Comparison of ENCODE assay signal across 24 cellular contexts in the genomic region with DNA sequence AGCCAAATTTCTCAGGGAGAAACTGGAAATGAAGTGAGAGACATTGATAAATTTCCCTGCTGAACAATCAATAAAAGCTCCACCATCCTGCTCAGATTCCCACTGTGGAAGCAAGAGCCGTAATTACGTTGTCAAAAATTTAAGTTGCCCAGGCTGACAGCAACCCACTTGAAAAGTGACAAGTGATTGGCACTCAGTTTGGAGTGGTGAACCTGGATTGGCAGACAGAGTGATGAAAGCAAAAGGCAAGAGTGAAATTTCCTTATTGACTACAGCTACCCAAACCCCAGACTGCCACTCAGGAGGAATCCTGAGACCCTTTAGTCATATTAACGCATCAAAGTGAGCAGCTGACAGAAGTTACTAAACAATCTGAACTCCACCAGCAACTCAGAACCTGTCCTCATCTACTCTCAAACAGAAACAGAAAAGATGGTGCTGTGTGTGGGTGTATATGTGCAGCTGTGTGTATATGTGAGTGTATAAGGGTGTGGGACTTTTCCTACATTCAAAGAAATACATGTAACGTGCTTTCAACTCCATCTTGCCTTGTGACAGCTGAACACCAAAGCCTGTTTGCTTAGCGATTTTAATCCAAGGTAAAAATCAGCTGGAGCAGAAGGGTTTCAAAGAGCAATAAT.
DNase-seq lines count a peak whose midpoint lies in the region; ATAC-seq, FAIRE-seq and TF ChIP-seq lines count a peak whose summit lies in the region.
"Had no signal": no experiment of that assay in that cellular context is flagged by ENCODE, and none has a peak within 500 bp of the region (broad histone marks: within the 10 kb centered on the region; RNA-seq: fewer than 3 reads in every experiment).

No MANE protein-coding gene starts in this region.

- peaks cover 8% of the 10 kb centered on the region for H3K27me3 ChIP-seq in neural cell (ENCODE audit: insufficient read depth, low read depth, low read length)
- H3K27me3 ChIP-seq: MG63, SJCRH30 had no signal

- POLR2A ChIA-PET in RWPE1 (lab: Yijun Ruan, JAX; ENCODE audit: low non-redundant PET) = no interaction called here

- ATAC-seq in GM19372 (IDR thresholded peaks at IDR 0.05; ENCODE audit: low read depth, unreplicated experiment) = peak; percentile 44
- ATAC-seq in HG02885 (IDR thresholded peaks at IDR 0.05; ENCODE audit: poor library complexity, unreplicated experiment) = peak; percentile 28
- ATAC-seq in T-helper 17 cell = no peak

- CTCF ChIA-PET in RWPE1 (lab: Yijun Ruan, JAX) = no interaction called here

- no peak overlapping the region for H3K9ac ChIP-seq in neural cell (ENCODE audit: low read length)
- H3K9ac ChIP-seq: GM23248 had no signal

- DNase-seq in GM12892 (ENCODE audit: insufficient read length) (no peak), RWPE1 (ENCODE audit: low spot score) (no peak), T-helper 17 cell (no peak), NCI-H446 treated with DMSO at 0.1 percent for 48 hours (lab: John Stamatoyannopoulos, UW) (no peak)
- DNase-seq: AML-193, DMS 273 treated with DMSO at 0.1 percent for 48 hours, GF-D8, GM23248, HCEC 1CT, IMR-90, Karpas-422, MG63, NCI-H1092, NCI-H1694, NCI-H2107, NCI-H345, NCI-H526 treated with DMSO at 0.1 percent for 48 hours, OCI-M1, T-helper 2 cell had no signal

- H2AFZ ChIP-seq in neural cell (ENCODE audit: low read depth, low read length) = no peak overlapping the region
- H2AFZ ChIP-seq: GM23248 had no signal

- no peak overlapping the region for H3K4me3 Mint-ChIP-seq in T-helper 17 cell
- H3K4me3 Mint-ChIP-seq: CD14-positive monocyte had no signal

- no peak overlapping the region for H3K27ac Mint-ChIP-seq in T-helper 17 cell
- H3K27ac Mint-ChIP-seq: CD14-positive monocyte had no signal

- H3K4me3 ChIP-seq in neural cell (ENCODE audit: low read length) = no peak overlapping the region
- H3K4me3 ChIP-seq: GM23248, MG63, SJCRH30 had no signal

- H3F3A ChIP-seq in neural cell (ENCODE audit: insufficient read depth, low read length, poor library complexity, severe bottlenecking) = peaks cover 2% of the 10 kb centered on the region

- peak; percentile 100 for TF ChIP-seq EP300 in neural cell (conservative IDR thresholded peaks at IDR 0.05; ENCODE audit: poor library complexity, severe bottlenecking)

- TF ChIP-seq RAD21 in neural cell (conservative IDR thresholded peaks at IDR 0.05) = no peak

- H3K36me3 Mint-ChIP-seq in T-helper 17 cell (ENCODE audit: low read depth) = no peaks in the 10 kb centered on the region
- H3K36me3 Mint-ChIP-seq: CD14-positive monocyte had no signal

- no peaks in the 10 kb centered on the region for H3K4me1 Mint-ChIP-seq in T-helper 17 cell
- H3K4me1 Mint-ChIP-seq: CD14-positive monocyte had no signal

- TF ChIP-seq CTCF in neural cell (IDR thresholded peaks at IDR 0.05; ENCODE audit: poor library complexity, severe bottlenecking) (no peak), RWPE1 (conservative IDR thresholded peaks at IDR 0.05; ENCODE audit: low read depth) (no peak)

- H3K27ac ChIP-seq in neural cell (ENCODE audit: low read length) (peak overlapping the region; percentile 12), RWPE1 (no peak overlapping the region)
- H3K27ac ChIP-seq: GM23248 had no signal

- H3K9me3 ChIP-seq in neural cell (ENCODE audit: low read length) (no peaks in the 10 kb centered on the region), T-helper 17 cell (ENCODE audit: control insufficient read depth, low read length, poor library complexity, severe bottlenecking) (no peaks in the 10 kb centered on the region)
- H3K9me3 ChIP-seq: MG63, SJCRH30 had no signal

- H3K79me2 ChIP-seq in neural cell (replicated peaks; ENCODE audit: insufficient read depth, low read length) = no peaks in the 10 kb centered on the region

- H3K9me2 ChIP-seq in neural cell (ENCODE audit: insufficient read depth, low read length) = no peaks in the 10 kb centered on the region

- peak overlapping the region; percentile 33 for H3K4me2 ChIP-seq in neural cell (ENCODE audit: low read length)

- peak; percentile 74 for FAIRE-seq in GM12892 (lab: Jason Lieb, UNC)

- H3K27me3 Mint-ChIP-seq in T-helper 17 cell = peaks cover 20% of the 10 kb centered on the region

- H3K36me3 ChIP-seq in neural cell (ENCODE audit: insufficient read depth, low read length) = no peaks in the 10 kb centered on the region
- H3K36me3 ChIP-seq: MG63, SJCRH30 had no signal

- H4K20me1 ChIP-seq in neural cell (ENCODE audit: insufficient read depth) = no peaks in the 10 kb centered on the region

- no peak for TF ChIP-seq POLR2A in GM12892 (IDR thresholded peaks at IDR 0.05; ENCODE audit: low read depth, low read length)

TF ChIP-seq in neural cell, 6 proteins besides CTCF, POLR2A, EP300 and RAD21:
- TF ChIP-seq, protein P1, sequence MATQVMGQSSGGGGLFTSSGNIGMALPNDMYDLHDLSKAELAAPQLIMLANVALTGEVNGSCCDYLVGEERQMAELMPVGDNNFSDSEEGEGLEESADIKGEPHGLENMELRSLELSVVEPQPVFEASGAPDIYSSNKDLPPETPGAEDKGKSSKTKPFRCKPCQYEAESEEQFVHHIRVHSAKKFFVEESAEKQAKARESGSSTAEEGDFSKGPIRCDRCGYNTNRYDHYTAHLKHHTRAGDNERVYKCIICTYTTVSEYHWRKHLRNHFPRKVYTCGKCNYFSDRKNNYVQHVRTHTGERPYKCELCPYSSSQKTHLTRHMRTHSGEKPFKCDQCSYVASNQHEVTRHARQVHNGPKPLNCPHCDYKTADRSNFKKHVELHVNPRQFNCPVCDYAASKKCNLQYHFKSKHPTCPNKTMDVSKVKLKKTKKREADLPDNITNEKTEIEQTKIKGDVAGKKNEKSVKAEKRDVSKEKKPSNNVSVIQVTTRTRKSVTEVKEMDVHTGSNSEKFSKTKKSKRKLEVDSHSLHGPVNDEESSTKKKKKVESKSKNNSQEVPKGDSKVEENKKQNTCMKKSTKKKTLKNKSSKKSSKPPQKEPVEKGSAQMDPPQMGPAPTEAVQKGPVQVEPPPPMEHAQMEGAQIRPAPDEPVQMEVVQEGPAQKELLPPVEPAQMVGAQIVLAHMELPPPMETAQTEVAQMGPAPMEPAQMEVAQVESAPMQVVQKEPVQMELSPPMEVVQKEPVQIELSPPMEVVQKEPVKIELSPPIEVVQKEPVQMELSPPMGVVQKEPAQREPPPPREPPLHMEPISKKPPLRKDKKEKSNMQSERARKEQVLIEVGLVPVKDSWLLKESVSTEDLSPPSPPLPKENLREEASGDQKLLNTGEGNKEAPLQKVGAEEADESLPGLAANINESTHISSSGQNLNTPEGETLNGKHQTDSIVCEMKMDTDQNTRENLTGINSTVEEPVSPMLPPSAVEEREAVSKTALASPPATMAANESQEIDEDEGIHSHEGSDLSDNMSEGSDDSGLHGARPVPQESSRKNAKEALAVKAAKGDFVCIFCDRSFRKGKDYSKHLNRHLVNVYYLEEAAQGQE (IDR thresholded peaks at IDR 0.05; ENCODE audit: borderline replicate concordance) = peak; percentile 98
- TF ChIP-seq MXI1 (conservative IDR thresholded peaks at IDR 0.05; ENCODE audit: poor library complexity, severe bottlenecking) (no peak), SMC3 (conservative IDR thresholded peaks at IDR 0.05; ENCODE audit: poor library complexity) (peak; percentile 15), POLR2AphosphoS5 (IDR thresholded peaks at IDR 0.05) (peak; percentile 94), TAF1 (IDR thresholded peaks at IDR 0.05; ENCODE audit: low read depth) (no peak), EZH2 (IDR thresholded peaks at IDR 0.05; ENCODE audit: borderline replicate concordance, insufficient read depth, low read length, poor library complexity, severe bottlenecking) (no peak)
